In genomic region chr13:32255744-32256120, GRCh38 we compare ENCODE assay signal across 16 cellular contexts. TPM values are rescaled to one million over a fixed set of nuclear protein-coding genes. Genes with fewer than 3 reads are reported as not detected.
DNase-seq lines count a peak whose midpoint lies in the region; TF ChIP-seq lines count a peak whose summit lies in the region.
"Had no signal": no experiment of that assay in that cellular context is flagged by ENCODE, and none has a peak within 500 bp of the region (broad histone marks: within the 10 kb centered on the region; RNA-seq: fewer than 3 reads in every experiment).

No MANE protein-coding gene starts in this region.

- peaks cover 2% of the 10 kb centered on the region for H3K36me3 Mint-ChIP-seq in activated T-helper 1 cell treated with anti-CD3 and anti-CD28 coated beads, Interleukin-12 subunit alpha, Interleukin-12 subunit beta, Interleukin-2, Interleukin-4 antibody, amounts not matched to agents 30 ng/mL and 10 ng/mL and 1 ng/mL, durations not matched to agents 14 hours and 24 hours and 36 hours (ENCODE audit: low read depth)

- H3K27ac Mint-ChIP-seq in activated T-helper 1 cell treated with anti-CD3 and anti-CD28 coated beads, Interleukin-12 subunit alpha, Interleukin-12 subunit beta, Interleukin-2, Interleukin-4 antibody, amounts not matched to agents 30 ng/mL and 10 ng/mL and 1 ng/mL, durations not matched to agents 14 hours and 24 hours and 36 hours: no peak overlapping the region
- H3K27ac Mint-ChIP-seq: activated CD8-positive, alpha-beta T cell treated with anti-CD3 and anti-CD28 coated beads, Interleukin-2, amount 10 ng/mL, durations not matched to agents 7 days and 5 days; B cell had no signal

- POLR2A ChIA-PET in A673 (lab: Charles Lee; ENCODE audit: low non-redundant PET): no interaction called here

- DNase-seq in A673 (ENCODE audit: low spot score): peak; percentile 4
- peak; percentile 73 for DNase-seq in NCI-H748 (lab: John Stamatoyannopoulos, UW; ENCODE audit: unreplicated experiment)
- DNase-seq in esophagus muscularis mucosa (ENCODE audit: extremely low spot score): no peak
- peak; percentile 32 for DNase-seq in pulmonary artery endothelial cell (ENCODE audit: low read depth, low spot score)
- DNase-seq in hypothalamus (lab: John Stamatoyannopoulos, UW): no peak
- no peak for DNase-seq in inferior parietal cortex (ENCODE audit: extremely low spot score)
- no peak for DNase-seq in GDM1 (lab: John Stamatoyannopoulos, UW)
- no peak for DNase-seq in activated T-helper 1 cell treated with anti-CD3 and anti-CD28 coated beads, Interleukin-12 subunit alpha, Interleukin-12 subunit beta, Interleukin-2, Interleukin-4 antibody, amounts not matched to agents 30 ng/mL and 10 ng/mL and 1 ng/mL, durations not matched to agents 14 hours and 24 hours and 36 hours (ENCODE audit: low spot score)
- DNase-seq: activated CD8-positive, alpha-beta T cell treated with anti-CD3 and anti-CD28 coated beads, Interleukin-2, amount 10 ng/mL, durations not matched to agents 7 days and 5 days; DMS79; NCI-H1105 treated with DMSO at 0.1 percent for 48 hours; NCI-H524 treated with DMSO at 0.1 percent for 48 hours; nucleus accumbens; T-helper 9 cell had no signal

- TF ChIP-seq POLR2A in esophagus muscularis mucosa (IDR thresholded peaks at IDR 0.05; ENCODE audit: low read depth): no peak

- 47% methylated on average over 6 of the region's 6 CpGs for WGBS in esophagus muscularis mucosa

- no peaks in the 10 kb centered on the region for H3K4me1 Mint-ChIP-seq in activated T-helper 1 cell treated with anti-CD3 and anti-CD28 coated beads, Interleukin-12 subunit alpha, Interleukin-12 subunit beta, Interleukin-2, Interleukin-4 antibody, amounts not matched to agents 30 ng/mL and 10 ng/mL and 1 ng/mL, durations not matched to agents 14 hours and 24 hours and 36 hours (ENCODE audit: low read depth)
- H3K4me1 Mint-ChIP-seq: B cell had no signal

- H3K4me3 Mint-ChIP-seq in activated T-helper 1 cell treated with anti-CD3 and anti-CD28 coated beads, Interleukin-12 subunit alpha, Interleukin-12 subunit beta, Interleukin-2, Interleukin-4 antibody, amounts not matched to agents 30 ng/mL and 10 ng/mL and 1 ng/mL, durations not matched to agents 14 hours and 24 hours and 36 hours: no peak overlapping the region
- H3K4me3 Mint-ChIP-seq: activated CD8-positive, alpha-beta T cell treated with anti-CD3 and anti-CD28 coated beads, Interleukin-2, amount 10 ng/mL, durations not matched to agents 7 days and 5 days; B cell had no signal

- intact Hi-C loops in A673 (cut with micrococcal nuclease; ENCODE audit: unreplicated experiment): no loop called here
- intact Hi-C loops in esophagus muscularis mucosa (cut with DNase I): no loop called here
- intact Hi-C loops in activated T-helper 1 cell treated with anti-CD3 and anti-CD28 coated beads, Interleukin-12 subunit alpha, Interleukin-12 subunit beta, Interleukin-2, Interleukin-4 antibody, amounts not matched to agents 30 ng/mL and 10 ng/mL and 1 ng/mL, durations not matched to agents 14 hours and 24 hours and 36 hours (cut with micrococcal nuclease): no loop called here

- H3K4me3 ChIP-seq in A673 (ENCODE audit: low read depth, low read length, poor library complexity, severe bottlenecking): no peak overlapping the region
- H3K4me3 ChIP-seq in esophagus muscularis mucosa: peak overlapping the region; percentile 42 to 60 (median 54)

- no TSS peak for BruUV-seq in A673 (replicated peaks; lab: Mats Ljungman, UMichigan)

- no peaks in the 10 kb centered on the region for H3K27me3 ChIP-seq in A673 (replicated peaks; ENCODE audit: insufficient read depth, low read depth, low read length, poor library complexity)
- H3K27me3 ChIP-seq in esophagus muscularis mucosa: no peaks in the 10 kb centered on the region

- H3K9me3 ChIP-seq in A673 (ENCODE audit: low read depth, low read length, poor library complexity, severe bottlenecking): no peaks in the 10 kb centered on the region
- no peaks in the 10 kb centered on the region for H3K9me3 ChIP-seq in esophagus muscularis mucosa

- TF ChIP-seq CTCF in A673 (conservative IDR thresholded peaks at IDR 0.05; ENCODE audit: low read depth, low read length) (no peak), esophagus muscularis mucosa (IDR thresholded peaks at IDR 0.05) (no peak)

- TF ChIP-seq EP300 in esophagus muscularis mucosa (IDR thresholded peaks at IDR 0.05): no peak

- CTCF ChIA-PET in A673 (lab: Charles Lee): no interaction called here

- H3K4me1 ChIP-seq in A673 (ENCODE audit: insufficient read depth, low read length, poor library complexity, severe bottlenecking): peaks cover 5% of the 10 kb centered on the region
- peaks cover 20 to 63% (median 49%) of the 10 kb centered on the region in 4 donors for H3K4me1 ChIP-seq in esophagus muscularis mucosa

- H3K27me3 Mint-ChIP-seq in activated T-helper 1 cell treated with anti-CD3 and anti-CD28 coated beads, Interleukin-12 subunit alpha, Interleukin-12 subunit beta, Interleukin-2, Interleukin-4 antibody, amounts not matched to agents 30 ng/mL and 10 ng/mL and 1 ng/mL, durations not matched to agents 14 hours and 24 hours and 36 hours (ENCODE audit: insufficient read depth): no peaks in the 10 kb centered on the region
- H3K27me3 Mint-ChIP-seq: B cell had no signal

- H3K27ac ChIP-seq in A673 (ENCODE audit: low read depth, low read length, poor library complexity, severe bottlenecking) (no peak overlapping the region), esophagus muscularis mucosa (replicated peaks in 1 of 4) (peak overlapping the region; percentile 78 to 83 (median 80))

- no peaks in the 10 kb centered on the region for H3K9me3 Mint-ChIP-seq in activated T-helper 1 cell treated with anti-CD3 and anti-CD28 coated beads, Interleukin-12 subunit alpha, Interleukin-12 subunit beta, Interleukin-2, Interleukin-4 antibody, amounts not matched to agents 30 ng/mL and 10 ng/mL and 1 ng/mL, durations not matched to agents 14 hours and 24 hours and 36 hours

- H3K36me3 ChIP-seq in A673 (ENCODE audit: insufficient read depth, low read length, poor library complexity, severe bottlenecking) (no peaks in the 10 kb centered on the region), esophagus muscularis mucosa (peaks cover 0 to 2% (median 0%) of the 10 kb centered on the region in 4 donors)

RNA-seq across cellular contexts. Expression of gene ZAR1L, which starts 59.4 kb away (rescaled TPM):
- not detected in 2 replicates for total RNA-seq in A673 (2021)
- not detected for total RNA-seq in esophagus muscularis mucosa
- not detected in 2 replicates for total RNA-seq in pulmonary artery endothelial cell
- not detected in 2 replicates for total RNA-seq in activated T-helper 1 cell treated with anti-CD3 and anti-CD28 coated beads, Interleukin-12 subunit alpha, Interleukin-12 subunit beta, Interleukin-2, Interleukin-4 antibody, amounts not matched to agents 30 ng/mL and 10 ng/mL and 1 ng/mL, durations not matched to agents 14 hours and 24 hours and 36 hours
- total RNA-seq: activated CD8-positive, alpha-beta T cell treated with anti-CD3 and anti-CD28 coated beads, Interleukin-2, amount 10 ng/mL, durations not matched to agents 7 days and 5 days; B cell; mesenteric fat pad had no signal

RNA-seq across cellular contexts. Expression of gene BRCA2, which starts 59.6 kb away (rescaled TPM):
- total RNA-seq in A673 (2021): 35.9 and 47.2 TPM in 2 replicates
- under 1 TPM; 0.32 to 0.83 (median 0.38) TPM for total RNA-seq in esophagus muscularis mucosa
- 7.0 and 10.6 TPM in 2 replicates for total RNA-seq in pulmonary artery endothelial cell
- total RNA-seq in activated T-helper 1 cell treated with anti-CD3 and anti-CD28 coated beads, Interleukin-12 subunit alpha, Interleukin-12 subunit beta, Interleukin-2, Interleukin-4 antibody, amounts not matched to agents 30 ng/mL and 10 ng/mL and 1 ng/mL, durations not matched to agents 14 hours and 24 hours and 36 hours: 16.7 and 18.9 TPM in 2 replicates

Comparison
In these comparisons a context has a peak if more than half of its experiments do, and no peak if none do; other contexts are left out.
1. DNase-seq: peak in A673 (single experiment), NCI-H748 (single experiment) and pulmonary artery endothelial cell (single experiment); none in esophagus muscularis mucosa (single experiment), hypothalamus (0 of 51), inferior parietal cortex (single experiment), GDM1 (single experiment) and activated T-helper 1 cell treated with anti-CD3 and anti-CD28 coated beads, Interleukin-12 subunit alpha, Interleukin-12 subunit beta, Interleukin-2, Interleukin-4 antibody, amounts not matched to agents 30 ng/mL and 10 ng/mL and 1 ng/mL, durations not matched to agents 14 hours and 24 hours and 36 hours (single experiment).